1 cellular context compared by ENCODE assay signal in the genomic region with DNA sequence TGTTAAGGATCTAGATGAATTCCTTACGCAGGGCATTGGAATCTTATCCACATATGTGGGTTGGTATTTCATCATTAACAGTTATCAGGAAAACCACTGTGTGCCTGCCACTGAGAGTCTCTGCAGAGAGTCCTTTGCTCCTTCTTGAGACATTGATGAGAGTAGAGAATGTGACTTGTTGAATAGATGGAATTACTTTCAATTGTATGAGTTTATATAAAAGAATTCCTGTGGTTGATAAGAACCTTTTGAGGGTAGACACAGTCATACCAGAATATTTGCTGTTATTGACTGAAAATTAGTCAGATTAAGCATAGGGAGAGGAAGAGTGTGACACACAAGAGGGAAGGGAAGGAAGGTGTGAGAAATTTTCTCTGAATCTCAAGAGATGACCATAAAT.
TF ChIP-seq lines count a peak whose summit lies in the region.

No MANE protein-coding gene starts in this region.

TF ChIP-seq in endothelial cell of umbilical vein, 7 proteins besides CTCF, POLR2A, EP300 and RAD21 (continued from another document):
- no peak for TF ChIP-seq POLR2AphosphoS5 (IDR thresholded peaks at IDR 0.05; ENCODE audit: insufficient read depth, low read depth, low read length)
- TF ChIP-seq JUN (IDR thresholded peaks at IDR 0.05; ENCODE audit: borderline replicate concordance, insufficient read depth, insufficient read length, low read depth): no peak
- peak; percentile 51 for TF ChIP-seq GATA2 (IDR thresholded peaks at IDR 0.05; ENCODE audit: insufficient read depth, insufficient read length, low read depth, low read length)
- peak; percentile 57 for TF ChIP-seq FOS (IDR thresholded peaks at IDR 0.05; ENCODE audit: borderline replicate concordance, insufficient read depth, low read length)
- no peak for TF ChIP-seq EZH2 (IDR thresholded peaks at IDR 0.05; ENCODE audit: borderline replicate concordance, low read depth, low read length, severe bottlenecking)
